9 cellular contexts compared by ENCODE assay signal in genomic region chr5:109200221-109200620, GRCh38.
"Had no signal": no experiment of that assay in that cellular context is flagged by ENCODE, and none has a peak within 500 bp of the region (broad histone marks: within the 10 kb centered on the region; RNA-seq: fewer than 3 reads in every experiment).

No MANE protein-coding gene starts in this region.

- DNase-seq: H9, HCEC 1CT, IMR-90, KG1 had no signal

- H3K4me2 ChIP-seq: GM23338 had no signal

- H3K4me3 ChIP-seq: GM23338, K562 had no signal

- FAIRE-seq: H1, H54, HTR-8/SVneo, K562 had no signal

- ATAC-seq: GM23338, K562 had no signal

- H2AFZ ChIP-seq: GM23338 had no signal
